Comparison of ENCODE assay signal across 10 cellular contexts in the genomic region with DNA sequence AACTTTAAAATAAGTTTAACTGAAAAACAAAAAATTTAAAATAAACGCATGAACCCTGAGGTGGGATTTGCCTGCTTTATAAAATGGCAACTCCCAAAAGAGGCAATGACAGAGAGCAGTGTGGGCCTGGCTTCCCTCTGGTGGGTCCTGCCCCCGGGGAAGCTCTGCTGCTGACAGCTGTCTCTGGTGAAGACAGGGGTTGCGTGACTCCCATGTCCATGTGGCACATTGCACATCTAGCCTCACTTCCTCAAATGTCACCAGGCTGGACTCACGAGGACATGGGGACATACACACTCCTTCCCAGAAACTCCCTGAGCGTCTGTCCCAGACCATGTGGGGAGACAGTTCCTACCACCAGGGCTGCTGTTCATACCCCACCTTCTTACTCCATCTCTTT.
DNase-seq lines count a peak whose midpoint lies in the region; ATAC-seq and TF ChIP-seq lines count a peak whose summit lies in the region.
"Had no signal": no experiment of that assay in that cellular context is flagged by ENCODE, and none has a peak within 500 bp of the region (broad histone marks: within the 10 kb centered on the region; RNA-seq: fewer than 3 reads in every experiment).

No MANE protein-coding gene starts in this region.

- intact Hi-C loops in left cardiac atrium (cut with DNase I), result loop anchor here in 1 of 2 donors (5.0 kb wide), 1 partner anchor 73 kb away; no protein-coding TSS in a partner anchor

- no peak overlapping the region for H2BK120ac ChIP-seq in trophoblast cell (ENCODE audit: insufficient read depth, low read length, poor library complexity)

- peaks cover 23 to 33% of the 10 kb centered on the region in 2 experiments for H3K4me1 ChIP-seq in trophoblast cell (ENCODE audit: control insufficient read depth in 1 of 2, insufficient read depth in 2 of 2, low read length in 2 of 2)

- H3K4me3 ChIP-seq in trophoblast cell (ENCODE audit: low read depth, low read length), result no peak overlapping the region

- H3K4ac ChIP-seq in trophoblast cell (ENCODE audit: low read depth, low read length), result no peak overlapping the region

- no peak overlapping the region for H4K91ac ChIP-seq in trophoblast cell (ENCODE audit: low read depth, low read length)

- H4K12ac ChIP-seq in trophoblast cell (ENCODE audit: low read depth, low read length), result no peak overlapping the region

- peaks cover 6% of the 10 kb centered on the region for H3K79me2 ChIP-seq in trophoblast cell (ENCODE audit: control insufficient read depth, insufficient read depth, low read length, poor library complexity)

- no peaks in the 10 kb centered on the region for H3K27me3 ChIP-seq in trophoblast cell (ENCODE audit: insufficient read depth, low read length)

- no peaks in the 10 kb centered on the region for H3K9me3 ChIP-seq in trophoblast cell (ENCODE audit: insufficient read depth, low read depth, low read length)

- peak overlapping the region; percentile 54 for H3K18ac ChIP-seq in trophoblast cell (ENCODE audit: low read length)

- no peak overlapping the region for H4K8ac ChIP-seq in trophoblast cell (ENCODE audit: low read depth, low read length)

- no CpG with 5 or more reads among the region's 5 CpGs for WGBS in trophoblast cell (ENCODE audit: extremely low coverage, insufficient coverage, insufficient read length)

- no peak overlapping the region for H2BK12ac ChIP-seq in trophoblast cell (ENCODE audit: low read length)

- peak; percentile 95 for DNase-seq in CD1c-positive myeloid dendritic cell (ENCODE audit: extremely low spot score)
- peak; percentile 83 for DNase-seq in NOMO-1 treated with DMSO at 0.1 percent for 48 hours (lab: John Stamatoyannopoulos, UW; ENCODE audit: unreplicated experiment)
- peak; percentile 55 for DNase-seq in left cardiac atrium
- peak; percentile 36 to 44 for DNase-seq in trophoblast cell
- no peak for DNase-seq in NCI-H1694 (lab: John Stamatoyannopoulos, UW)
- DNase-seq: central memory CD4-positive, alpha-beta T cell; NCI-H2029 treated with DMSO at 0.1 percent for 48 hours had no signal

- H3K9ac ChIP-seq in trophoblast cell (ENCODE audit: low read length), result no peak overlapping the region

- ATAC-seq in left cardiac atrium, result peak; percentile 53 to 84
- ATAC-seq in GM18498 (IDR thresholded peaks at IDR 0.05; ENCODE audit: unreplicated experiment), result no peak
- no peak for ATAC-seq in HG02870 (IDR thresholded peaks at IDR 0.05; ENCODE audit: unreplicated experiment)
- no peak for ATAC-seq in GM18505 (IDR thresholded peaks at IDR 0.05; ENCODE audit: unreplicated experiment)

- no peak overlapping the region for H2AK5ac ChIP-seq in trophoblast cell (ENCODE audit: low read length)

- no peak overlapping the region for H3K23ac ChIP-seq in trophoblast cell (ENCODE audit: low read length)

- H3K4me2 ChIP-seq in trophoblast cell (ENCODE audit: low read length), result no peak overlapping the region

- H3K36me3 ChIP-seq in trophoblast cell (ENCODE audit: control insufficient read depth in 1 of 2, insufficient read depth in 2 of 2, low read length in 2 of 2), result peaks cover 9 to 18% of the 10 kb centered on the region in 2 experiments

- H3K14ac ChIP-seq in trophoblast cell (ENCODE audit: low read length), result no peak overlapping the region

- no peak overlapping the region for H2AFZ ChIP-seq in trophoblast cell (ENCODE audit: insufficient read depth, low read length, poor library complexity)

- peaks cover 2% of the 10 kb centered on the region for H3K79me1 ChIP-seq in trophoblast cell (ENCODE audit: low read length)

- no peak overlapping the region for H2BK5ac ChIP-seq in trophoblast cell (ENCODE audit: low read depth, low read length, poor library complexity)

- no peak overlapping the region for H3K27ac ChIP-seq in trophoblast cell (ENCODE audit: low read depth, low read length)

- TF ChIP-seq POLR2A in GM18505 (IDR thresholded peaks at IDR 0.05; ENCODE audit: borderline replicate concordance, extremely low read depth, insufficient read depth, insufficient read length), result no peak

Comparison
In these comparisons a context has a peak if more than half of its experiments do, and no peak if none do; other contexts are left out.
1. ATAC-seq: peak in left cardiac atrium (2 of 2); none in GM18498 (single experiment), HG02870 (single experiment) and GM18505 (single experiment).